ENCODE assay signal across 8 cellular contexts in the genomic region with DNA sequence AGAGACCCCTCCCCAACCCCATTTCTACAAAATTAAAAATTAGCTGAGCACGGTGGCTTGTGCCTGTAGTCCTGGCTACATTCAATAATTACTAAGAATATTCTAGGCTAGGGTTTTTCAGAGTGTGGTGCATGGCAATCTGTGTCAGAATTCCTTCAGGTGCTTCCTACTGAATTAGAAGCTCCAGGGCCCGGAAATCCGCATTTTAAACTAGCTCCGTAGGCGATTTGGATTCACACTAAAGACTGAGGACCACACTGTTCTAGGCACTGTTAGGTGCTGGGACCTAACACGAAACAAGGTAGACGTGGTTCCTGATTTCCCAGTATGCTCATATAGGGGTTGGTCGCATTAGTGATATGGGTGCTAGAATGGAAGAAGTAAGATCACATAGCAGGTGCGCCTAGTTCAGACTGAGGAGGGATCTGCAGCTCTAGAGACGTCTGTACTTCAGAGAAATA. TPM values are rescaled to one million over a fixed set of nuclear protein-coding genes. Genes with fewer than 3 reads are reported as not detected.
A peak's percentile ranks its signal among the peaks of the same experiment; 100 is the strongest.
DNase-seq lines count a peak whose midpoint lies in the region; ATAC-seq and TF ChIP-seq lines count a peak whose summit lies in the region.

No MANE protein-coding gene starts in this region.

- in situ Hi-C loops in brain microvascular endothelial cell (cut with HindIII; ENCODE audit: low pct_ligation_motif_present, low sequenced_read_pairs): no loop called here

- H3K36me3 ChIP-seq in brain microvascular endothelial cell (replicated peaks) (peaks cover 7% of the 10 kb centered on the region), mucosa of descending colon (ENCODE audit: low read depth) (no peaks in the 10 kb centered on the region)

- peak; percentile 43 for ATAC-seq in HG03175 (IDR thresholded peaks at IDR 0.05; ENCODE audit: unreplicated experiment)
- ATAC-seq in mucosa of descending colon: peak; percentile 42
- ATAC-seq in GM19467 (IDR thresholded peaks at IDR 0.05; ENCODE audit: unreplicated experiment): no peak

- intact Hi-C loops in mucosa of descending colon (cut with DNase I, micrococcal nuclease): no loop called here

- H3K9me3 ChIP-seq in mucosa of descending colon: no peaks in the 10 kb centered on the region

- DNase-seq in NCI-H1694 treated with DMSO at 0.1 percent for 48 hours (lab: John Stamatoyannopoulos, UW) (peak; percentile 56), NCI-H1694 (lab: John Stamatoyannopoulos, UW) (no peak), brain microvascular endothelial cell (no peak), mucosa of descending colon (no peak), inferior parietal cortex (ENCODE audit: extremely low spot score) (no peak)
- DNase-seq in stimulated activated CD4-positive, alpha-beta T cell treated with anti-CD3 and anti-CD28 coated beads, Interleukin-4, amount 100 ng/mL, for 4 hours: no peak

- TF ChIP-seq CTCF in brain microvascular endothelial cell (IDR thresholded peaks at IDR 0.05; ENCODE audit: low read depth, low read length, missing control alignments) (no peak), mucosa of descending colon (IDR thresholded peaks at IDR 0.05) (no peak)

- peak overlapping the region; percentile 45 for H3K27ac ChIP-seq in brain microvascular endothelial cell

- H3K4me3 ChIP-seq in brain microvascular endothelial cell (ENCODE audit: low read depth, low read length) (peak overlapping the region; percentile 75), mucosa of descending colon (peak overlapping the region; percentile 44)

- no peaks in the 10 kb centered on the region for H3K27me3 ChIP-seq in brain microvascular endothelial cell (replicated peaks)

- H3K4me1 ChIP-seq in mucosa of descending colon (ENCODE audit: low read depth): peaks cover 14% of the 10 kb centered on the region

RNA-seq across cellular contexts. Expression of a gene that starts 0.6 kb away (rescaled TPM):
- total RNA-seq in mucosa of descending colon: 10 to 100 TPM; 59.6 to 88.5 (median 66.0) TPM

RNA-seq across cellular contexts. Expression of a gene that starts 12.7 kb away (rescaled TPM):
- total RNA-seq in mucosa of descending colon: 10 to 100 TPM in 2 of 3 donors, 1 to 10 TPM in 1; 6.7 to 21.3 (median 10.4) TPM

RNA-seq across cellular contexts. Expression of a gene that starts 23.4 kb away (rescaled TPM):
- 10 to 100 TPM; 51.9 to 74.3 (median 63.4) TPM for total RNA-seq in mucosa of descending colon

RNA-seq across cellular contexts. Expression of a gene that starts 23.6 kb away (rescaled TPM):
- total RNA-seq in mucosa of descending colon: 10 to 100 TPM; 38.6 to 65.2 (median 47.1) TPM

RNA-seq across cellular contexts. Expression of a gene that starts 27.9 kb away (rescaled TPM):
- 100 to 1,000 TPM; 110 to 159 (median 110) TPM for total RNA-seq in mucosa of descending colon
